In the genomic region with DNA sequence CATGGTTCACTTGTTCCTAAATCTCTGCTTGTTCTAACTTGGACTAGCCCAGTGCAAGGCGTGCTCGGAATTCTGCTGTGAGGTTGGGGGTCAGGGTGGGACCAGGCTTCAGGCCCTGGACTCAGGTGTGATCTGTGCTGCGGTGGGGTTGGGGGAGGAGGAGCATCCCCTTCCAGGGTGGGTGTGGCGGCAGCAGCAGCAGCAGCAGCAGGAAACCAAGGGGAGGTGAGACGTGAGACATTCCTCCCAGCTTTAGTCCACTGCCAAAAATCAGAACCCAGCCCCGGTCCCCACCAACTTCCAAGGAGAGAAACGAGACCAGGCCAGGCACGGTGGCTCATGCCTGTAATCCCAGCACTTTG, we compare ENCODE assay signal across 8 cellular contexts. TPM values are rescaled to one million over a fixed set of nuclear protein-coding genes. Genes with fewer than 3 reads are reported as not detected.
A peak's percentile ranks its signal among the peaks of the same experiment; 100 is the strongest.
DNase-seq lines count a peak whose midpoint lies in the region; ATAC-seq and TF ChIP-seq lines count a peak whose summit lies in the region.

No MANE protein-coding gene starts in this region.

- DNase-seq in RWPE2 (ENCODE audit: low spot score): peak; percentile 86
- DNase-seq in glutamatergic neuron: no peak
- DNase-seq in progenitor cell of endocrine pancreas (ENCODE audit: low spot score, unreplicated experiment): no peak
- DNase-seq in NCI-H1436 treated with DMSO at 0.1 percent for 48 hours (lab: John Stamatoyannopoulos, UW): no peak
- DNase-seq in medulla oblongata (ENCODE audit: extremely low spot score): no peak
- no peak for DNase-seq in natural killer cell treated with Interleukin-12 subunit alpha and Interleukin-12 subunit beta and Interleukin-15 and Interleukin-18, amount 100 ng/mL, for 72 hours (ENCODE audit: low spot score)

- H3K27me3 Mint-ChIP-seq in glutamatergic neuron (ENCODE audit: unreplicated experiment): peaks cover 6% of the 10 kb centered on the region
- H3K27me3 Mint-ChIP-seq in progenitor cell of endocrine pancreas: peaks cover 7% of the 10 kb centered on the region
- H3K27me3 Mint-ChIP-seq in stimulated activated memory B cell treated with anti-CD40 and anti-IgM and Interleukin-4, amounts not matched to agents 10 μg/mL and 1 μg/mL and 100 μg/mL, for 72 hours: no peaks in the 10 kb centered on the region
- no peaks in the 10 kb centered on the region for H3K27me3 Mint-ChIP-seq in natural killer cell treated with Interleukin-12 subunit alpha and Interleukin-12 subunit beta and Interleukin-15 and Interleukin-18, amount 100 ng/mL, for 72 hours

- H3K4me1 Mint-ChIP-seq in glutamatergic neuron (ENCODE audit: low read depth, unreplicated experiment) (peaks cover 24% of the 10 kb centered on the region), progenitor cell of endocrine pancreas (ENCODE audit: low read depth) (peaks cover 13% of the 10 kb centered on the region)
- H3K4me1 Mint-ChIP-seq in stimulated activated memory B cell treated with anti-CD40 and anti-IgM and Interleukin-4, amounts not matched to agents 10 μg/mL and 1 μg/mL and 100 μg/mL, for 72 hours: peaks cover 30% of the 10 kb centered on the region
- peaks cover 0 to 3% of the 10 kb centered on the region in 2 donors for H3K4me1 Mint-ChIP-seq in natural killer cell treated with Interleukin-12 subunit alpha and Interleukin-12 subunit beta and Interleukin-15 and Interleukin-18, amount 100 ng/mL, for 72 hours (ENCODE audit: low read depth in 2 of 2)

- no peaks in the 10 kb centered on the region for H3K9me3 ChIP-seq in RWPE2 (ENCODE audit: severe bottlenecking)

- H3K27ac ChIP-seq in ACC112 (ENCODE audit: low read depth, low read length) (peak overlapping the region; percentile 65), RWPE2 (ENCODE audit: poor library complexity, severe bottlenecking) (peak overlapping the region; percentile 89)

- H3K27ac Mint-ChIP-seq in glutamatergic neuron (ENCODE audit: unreplicated experiment): peak overlapping the region; percentile 95
- H3K27ac Mint-ChIP-seq in progenitor cell of endocrine pancreas: peak overlapping the region; percentile 45
- H3K27ac Mint-ChIP-seq in stimulated activated memory B cell treated with anti-CD40 and anti-IgM and Interleukin-4, amounts not matched to agents 10 μg/mL and 1 μg/mL and 100 μg/mL, for 72 hours: no peak overlapping the region
- no peak overlapping the region for H3K27ac Mint-ChIP-seq in natural killer cell treated with Interleukin-12 subunit alpha and Interleukin-12 subunit beta and Interleukin-15 and Interleukin-18, amount 100 ng/mL, for 72 hours

- H2AFZ ChIP-seq in ACC112 (ENCODE audit: low read length, unreplicated experiment): no peak overlapping the region

- peak overlapping the region; percentile 81 for H3K4me3 Mint-ChIP-seq in glutamatergic neuron (ENCODE audit: unreplicated experiment)
- no peak overlapping the region for H3K4me3 Mint-ChIP-seq in progenitor cell of endocrine pancreas (ENCODE audit: low read depth)
- no peak overlapping the region for H3K4me3 Mint-ChIP-seq in stimulated activated memory B cell treated with anti-CD40 and anti-IgM and Interleukin-4, amounts not matched to agents 10 μg/mL and 1 μg/mL and 100 μg/mL, for 72 hours
- H3K4me3 Mint-ChIP-seq in natural killer cell treated with Interleukin-12 subunit alpha and Interleukin-12 subunit beta and Interleukin-15 and Interleukin-18, amount 100 ng/mL, for 72 hours: no peak overlapping the region

- H3K4me3 ChIP-seq in ACC112 (ENCODE audit: low read depth, low read length) (no peak overlapping the region), RWPE2 (ENCODE audit: severe bottlenecking) (no peak overlapping the region)

- ATAC-seq in RWPE2 (ENCODE audit: low read depth): peak; percentile 69
- no peak for ATAC-seq in stimulated activated memory B cell treated with anti-CD40 and anti-IgM and Interleukin-4, amounts not matched to agents 10 μg/mL and 1 μg/mL and 100 μg/mL, for 72 hours
- ATAC-seq in natural killer cell treated with Interleukin-12 subunit alpha and Interleukin-12 subunit beta and Interleukin-15 and Interleukin-18, amount 100 ng/mL, for 72 hours: no peak

- H3K4me1 ChIP-seq in ACC112 (ENCODE audit: control insufficient read depth, insufficient read depth, low read length, unreplicated experiment) (peaks cover 31% of the 10 kb centered on the region), RWPE2 (ENCODE audit: insufficient read depth, poor library complexity, severe bottlenecking) (peaks cover 39% of the 10 kb centered on the region)

- TF ChIP-seq CTCF in RWPE2 (IDR thresholded peaks at IDR 0.05; ENCODE audit: poor library complexity, severe bottlenecking) (no peak), glutamatergic neuron (IDR thresholded peaks at IDR 0.05; ENCODE audit: partially characterized antibody, unreplicated experiment) (no peak), progenitor cell of endocrine pancreas (IDR thresholded peaks at IDR 0.05; ENCODE audit: unreplicated experiment) (no peak)

- H3K36me3 Mint-ChIP-seq in glutamatergic neuron (ENCODE audit: unreplicated experiment) (no peaks in the 10 kb centered on the region), progenitor cell of endocrine pancreas (ENCODE audit: insufficient read depth) (no peaks in the 10 kb centered on the region)
- peaks cover 8% of the 10 kb centered on the region for H3K36me3 Mint-ChIP-seq in stimulated activated memory B cell treated with anti-CD40 and anti-IgM and Interleukin-4, amounts not matched to agents 10 μg/mL and 1 μg/mL and 100 μg/mL, for 72 hours
- no peaks in the 10 kb centered on the region for H3K36me3 Mint-ChIP-seq in natural killer cell treated with Interleukin-12 subunit alpha and Interleukin-12 subunit beta and Interleukin-15 and Interleukin-18, amount 100 ng/mL, for 72 hours

- H3K9me3 Mint-ChIP-seq in glutamatergic neuron (ENCODE audit: unreplicated experiment): peaks cover 12% of the 10 kb centered on the region
- H3K9me3 Mint-ChIP-seq in progenitor cell of endocrine pancreas (ENCODE audit: low read depth): no peaks in the 10 kb centered on the region
- no peaks in the 10 kb centered on the region for H3K9me3 Mint-ChIP-seq in stimulated activated memory B cell treated with anti-CD40 and anti-IgM and Interleukin-4, amounts not matched to agents 10 μg/mL and 1 μg/mL and 100 μg/mL, for 72 hours
- H3K9me3 Mint-ChIP-seq in natural killer cell treated with Interleukin-12 subunit alpha and Interleukin-12 subunit beta and Interleukin-15 and Interleukin-18, amount 100 ng/mL, for 72 hours: no peaks in the 10 kb centered on the region

- H3K79me2 ChIP-seq in ACC112 (ENCODE audit: control insufficient read depth, insufficient read depth, low read length, unreplicated experiment): no peaks in the 10 kb centered on the region

- no peaks in the 10 kb centered on the region for H3K27me3 ChIP-seq in ACC112 (ENCODE audit: insufficient read depth, low read length)
- H3K27me3 ChIP-seq in RWPE2 (ENCODE audit: insufficient read depth, poor library complexity, severe bottlenecking): no peaks in the 10 kb centered on the region

- H3K36me3 ChIP-seq in ACC112 (ENCODE audit: insufficient read depth, low read length): no peaks in the 10 kb centered on the region
- H3K36me3 ChIP-seq in RWPE2 (ENCODE audit: low read depth): peaks cover 5% of the 10 kb centered on the region; the same call in 1 of the 2 replicates

RNA-seq across cellular contexts. Expression of gene A4GALT, which starts 31.8 kb away (rescaled TPM):
- 61.4 TPM for total RNA-seq in glutamatergic neuron (ENCODE audit: unreplicated experiment)
- 0.47 and 1.1 TPM in 2 replicates for total RNA-seq in progenitor cell of endocrine pancreas
- total RNA-seq in natural killer cell treated with Interleukin-12 subunit alpha and Interleukin-12 subunit beta and Interleukin-15 and Interleukin-18, amount 100 ng/mL, for 72 hours: under 1 TPM in 1 of 2 donors, not detected in 1; 0.33 TPM

RNA-seq across cellular contexts. Expression of gene CYB5R3, which starts 39.7 kb away (rescaled TPM):
- 148 TPM for total RNA-seq in glutamatergic neuron (ENCODE audit: unreplicated experiment)
- 77.3 and 85.9 TPM in 2 replicates for total RNA-seq in progenitor cell of endocrine pancreas
- total RNA-seq in natural killer cell treated with Interleukin-12 subunit alpha and Interleukin-12 subunit beta and Interleukin-15 and Interleukin-18, amount 100 ng/mL, for 72 hours: 10 to 100 TPM; 79.6 to 96.7 TPM

RNA-seq across cellular contexts. Expression of gene ATP5MGL, which starts 48.5 kb away (rescaled TPM):
- total RNA-seq in glutamatergic neuron (ENCODE audit: unreplicated experiment) (1.1 TPM), progenitor cell of endocrine pancreas (0.40 and 0.89 TPM in 2 replicates)
- total RNA-seq in natural killer cell treated with Interleukin-12 subunit alpha and Interleukin-12 subunit beta and Interleukin-15 and Interleukin-18, amount 100 ng/mL, for 72 hours: 1 to 10 TPM in 1 of 2 donors, under 1 TPM in 1; 0.62 to 1.1 TPM

Comparison
In these comparisons a context has a peak if more than half of its experiments do, and no peak if none do; other contexts are left out.
1. H3K27ac Mint-ChIP-seq: peak in glutamatergic neuron (single experiment) and progenitor cell of endocrine pancreas (single experiment); none in stimulated activated memory B cell treated with anti-CD40 and anti-IgM and Interleukin-4, amounts not matched to agents 10 μg/mL and 1 μg/mL and 100 μg/mL, for 72 hours (single experiment) and natural killer cell treated with Interleukin-12 subunit alpha and Interleukin-12 subunit beta and Interleukin-15 and Interleukin-18, amount 100 ng/mL, for 72 hours (0 of 2).
2. RNA of gene A4GALT, which starts 31.8 kb away (total RNA-seq): 61.4 TPM in glutamatergic neuron (single experiment); 0.47 to 1.1 TPM in progenitor cell of endocrine pancreas and 0.33 TPM in natural killer cell treated with Interleukin-12 subunit alpha and Interleukin-12 subunit beta and Interleukin-15 and Interleukin-18, amount 100 ng/mL, for 72 hours; every median in the first group is over 10 times any median in the second.